2 cellular contexts compared by ENCODE assay signal in the genomic region with DNA sequence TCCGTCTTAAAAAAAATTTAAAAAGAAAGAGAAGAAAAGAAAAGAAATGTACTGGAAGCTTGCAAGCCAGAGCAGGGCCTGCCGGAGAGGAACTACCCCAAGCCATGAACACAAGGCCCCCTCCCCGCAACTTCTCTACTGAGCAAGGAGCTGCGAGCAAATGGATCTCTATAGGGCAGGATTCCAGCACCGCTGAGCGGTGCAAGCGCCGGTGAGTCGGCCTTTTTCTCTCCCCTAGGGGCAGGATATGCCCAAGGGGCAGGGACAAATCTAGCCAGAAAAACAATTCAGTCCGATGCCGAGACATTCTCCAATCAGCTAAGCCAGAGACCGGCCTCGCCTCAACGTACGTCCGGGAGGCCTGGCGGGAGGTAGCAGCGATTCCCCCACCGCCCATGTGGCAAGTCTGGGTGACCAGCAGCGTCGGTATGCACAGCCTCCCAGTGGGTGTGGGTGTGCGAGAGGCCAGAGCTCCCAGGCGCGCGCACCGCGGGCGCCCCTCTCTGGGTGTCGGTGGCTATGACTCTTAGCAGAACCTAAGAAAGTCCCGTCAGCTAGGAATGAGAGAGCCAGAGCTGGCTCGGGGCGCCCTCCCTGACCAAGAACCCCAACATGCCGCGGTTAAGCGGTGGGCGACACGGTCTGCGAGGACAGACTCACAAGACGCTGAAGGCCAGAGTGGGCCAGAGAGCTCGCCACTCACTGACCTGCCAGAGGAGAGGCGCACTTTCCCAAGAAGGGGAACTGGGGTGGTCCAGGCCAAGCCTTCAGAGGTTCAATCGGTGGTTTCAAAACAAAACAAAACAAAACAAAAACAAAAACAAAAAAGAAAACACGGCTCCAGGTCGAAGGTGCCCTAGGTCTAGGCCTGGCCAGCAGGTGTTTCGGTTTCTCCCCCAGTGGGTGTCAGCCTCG.
TF ChIP-seq lines count a peak whose summit lies in the region.

No MANE protein-coding gene starts in this region.

TF ChIP-seq in SK-N-SH treated with all-trans-retinoic acid at 6 μM for 48 hours, 23 proteins besides CTCF, POLR2A, EP300 and RAD21:
- TF ChIP-seq TCF4 (CRISPR knock-in tag; IDR thresholded peaks at IDR 0.05; ENCODE audit: borderline replicate concordance) (peak; percentile 46; the same call in 1 of the 2 replicates), GLIS3 (CRISPR knock-in tag; IDR thresholded peaks at IDR 0.05) (no peak)

TF ChIP-seq in endothelial cell of umbilical vein, 7 proteins besides CTCF, POLR2A, EP300 and RAD21:
- TF ChIP-seq JUN (IDR thresholded peaks at IDR 0.05; ENCODE audit: borderline replicate concordance, insufficient read depth, insufficient read length, low read depth) (no peak), EZH2 (IDR thresholded peaks at IDR 0.05; ENCODE audit: borderline replicate concordance, low read depth, low read length, severe bottlenecking) (no peak), POLR2AphosphoS5 (IDR thresholded peaks at IDR 0.05; ENCODE audit: insufficient read depth, low read depth, low read length) (no peak), FOS (IDR thresholded peaks at IDR 0.05; ENCODE audit: borderline replicate concordance, insufficient read depth, low read length) (no peak), GATA2 (IDR thresholded peaks at IDR 0.05; ENCODE audit: insufficient read depth, insufficient read length, low read depth, low read length) (no peak), MAX (IDR thresholded peaks at IDR 0.05; ENCODE audit: insufficient read depth, insufficient read length) (no peak), MYC (IDR thresholded peaks at IDR 0.05; ENCODE audit: low read depth, low read length) (no peak)
